19 cellular contexts compared by ENCODE assay signal in genomic region chr5:124689653-124690052, GRCh38. TPM values are rescaled to one million over a fixed set of nuclear protein-coding genes. Genes with fewer than 3 reads are reported as not detected.
DNase-seq lines count a peak whose midpoint lies in the region; ATAC-seq and TF ChIP-seq lines count a peak whose summit lies in the region.
"Had no signal": no experiment of that assay in that cellular context is flagged by ENCODE, and none has a peak within 500 bp of the region (broad histone marks: within the 10 kb centered on the region; RNA-seq: fewer than 3 reads in every experiment).

No MANE protein-coding gene starts in this region.

- H3K4me2 ChIP-seq in BLaER1 (peak overlapping the region; percentile 16), mesendoderm (ENCODE audit: low read length) (no peak overlapping the region)

- TF ChIP-seq CTCF in Panc1 (IDR thresholded peaks at IDR 0.05) (no peak), sigmoid colon (IDR thresholded peaks at IDR 0.05) (no peak)

- CTCF ChIA-PET in Panc1 (lab: Charles Lee) = no interaction called here

- no peak overlapping the region for H3K4ac ChIP-seq in mesendoderm (ENCODE audit: low read depth, low read length)

- no peak overlapping the region for H3K56ac ChIP-seq in mesendoderm (ENCODE audit: low read length)

- peaks cover 70% of the 10 kb centered on the region for H3K4me1 ChIP-seq in BLaER1
- H3K4me1 ChIP-seq in Panc1 (ENCODE audit: control insufficient read depth, insufficient read depth, low read length) = peaks cover 32% of the 10 kb centered on the region
- H3K4me1 ChIP-seq in sigmoid colon = peaks cover 0 to 54% (median 47%) of the 10 kb centered on the region in 4 donors
- H3K4me1 ChIP-seq in mesendoderm (ENCODE audit: control insufficient read depth, low read depth, low read length) = peaks cover 10% of the 10 kb centered on the region

- H4K5ac ChIP-seq in mesendoderm (ENCODE audit: low read length) = no peak overlapping the region

- no peak overlapping the region for H2AK5ac ChIP-seq in mesendoderm (ENCODE audit: low read length)

- H3K18ac ChIP-seq in mesendoderm (ENCODE audit: low read length) = no peak overlapping the region

- ATAC-seq in Panc1 (no peak), left lobe of liver (peak; percentile 44)
- ATAC-seq: GM12878 had no signal

- H3K4me3 ChIP-seq in BLaER1 (no peak overlapping the region), Panc1 (ENCODE audit: low read depth in 2 of 2, low read length in 2 of 2) (no peak overlapping the region), sigmoid colon (no peak overlapping the region), mesendoderm (ENCODE audit: low read length) (no peak overlapping the region)
- H3K4me3 ChIP-seq: BLaER1 treated with 17β-estradiol and CSF1 and Interleukin-3, amounts not matched to agents 10 nM and 100 nM; GM12878; GM23248 had no signal

- no peak overlapping the region for H4K8ac ChIP-seq in mesendoderm (ENCODE audit: low read depth, low read length)

- no peak overlapping the region for H2BK5ac ChIP-seq in mesendoderm (ENCODE audit: low read length)

- H3K9me3 ChIP-seq in BLaER1 (no peaks in the 10 kb centered on the region), Panc1 (ENCODE audit: control insufficient read depth, insufficient read depth, low read depth, low read length) (no peaks in the 10 kb centered on the region), sigmoid colon (no peaks in the 10 kb centered on the region)
- H3K9me3 ChIP-seq: BLaER1 treated with 17β-estradiol and CSF1 and Interleukin-3, amounts not matched to agents 10 nM and 100 nM had no signal

- H3K27ac ChIP-seq in BLaER1 = no peak overlapping the region
- peak overlapping the region; percentile 44; the same call in 1 of the 2 replicates for H3K27ac ChIP-seq in Panc1 (ENCODE audit: low read length)
- H3K27ac ChIP-seq in sigmoid colon = peak overlapping the region in 3 of 4 donors; percentile 0 to 29 (median 4)
- H3K27ac ChIP-seq in mesendoderm (ENCODE audit: low read depth, low read length) = no peak overlapping the region
- H3K27ac ChIP-seq: BLaER1 treated with 17β-estradiol and CSF1 and Interleukin-3, amounts not matched to agents 10 nM and 100 nM; GM23248 had no signal

- H4K20me1 ChIP-seq in BLaER1 = peaks cover 100% of the 10 kb centered on the region

- peaks cover 26% of the 10 kb centered on the region for H3K79me1 ChIP-seq in mesendoderm (ENCODE audit: low read length)

- TF ChIP-seq EP300 in sigmoid colon (IDR thresholded peaks at IDR 0.05) = no peak

- no peak for TF ChIP-seq POLR2A in sigmoid colon (IDR thresholded peaks at IDR 0.05)

- intact Hi-C loops in Panc1 (cut with micrococcal nuclease; ENCODE audit: unreplicated experiment) (no loop called here), sigmoid colon (cut with DNase I) (no loop called here)

- H3K27me3 ChIP-seq in BLaER1 (no peaks in the 10 kb centered on the region), Panc1 (ENCODE audit: control insufficient read depth, insufficient read depth, low read length) (no peaks in the 10 kb centered on the region), sigmoid colon (no peaks in the 10 kb centered on the region), mesendoderm (ENCODE audit: insufficient read depth, low read length, poor library complexity) (no peaks in the 10 kb centered on the region)
- H3K27me3 ChIP-seq: BLaER1 treated with 17β-estradiol and CSF1 and Interleukin-3, amounts not matched to agents 10 nM and 100 nM had no signal

- BruUV-seq in Panc1 (replicated peaks; lab: Mats Ljungman, UMichigan) = no TSS peak

- H2BK15ac ChIP-seq in mesendoderm (replicated peaks; ENCODE audit: low read depth) = no peak overlapping the region

- H3K9ac ChIP-seq in BLaER1 (no peak overlapping the region), mesendoderm (ENCODE audit: low read length) (no peak overlapping the region)
- H3K9ac ChIP-seq: BLaER1 treated with 17β-estradiol and CSF1 and Interleukin-3, amounts not matched to agents 10 nM and 100 nM; GM23248 had no signal

- POLR2A ChIA-PET in Panc1 (lab: Charles Lee) = interaction anchor here (0.7 kb wide), 1 partner anchor 22 kb away, joined by 7 read pairs; no protein-coding TSS in a partner anchor

- H2BK120ac ChIP-seq in mesendoderm (ENCODE audit: low read depth, low read length) = no peak overlapping the region

- no peak for DNase-seq in Panc1 (ENCODE audit: low read depth, low spot score)
- DNase-seq in left lobe of liver (ENCODE audit: low spot score) = no peak
- no peak for DNase-seq in sigmoid colon
- DNase-seq in NCI-H1930 (lab: John Stamatoyannopoulos, UW) = no peak
- no peak for DNase-seq in mesendoderm
- no peak for DNase-seq in midbrain (lab: John Stamatoyannopoulos, UW)
- DNase-seq: CD4-positive, alpha-beta T cell; CD8-positive, alpha-beta memory T cell; DMS 273 treated with DMSO at 0.1 percent for 48 hours; DMS79; EL; GDM1; GM23248; H7; HCEC 1CT had no signal

- H3K79me2 ChIP-seq in mesendoderm (ENCODE audit: control insufficient read depth, insufficient read depth, low read length) = peaks cover 39% of the 10 kb centered on the region

- H3K36me3 ChIP-seq in BLaER1 (peaks cover 90% of the 10 kb centered on the region), Panc1 (ENCODE audit: control insufficient read depth, insufficient read depth, low read length) (no peaks in the 10 kb centered on the region), sigmoid colon (no peaks in the 10 kb centered on the region), mesendoderm (ENCODE audit: control insufficient read depth, insufficient read depth, low read length) (no peaks in the 10 kb centered on the region)

- H3K23ac ChIP-seq in mesendoderm (ENCODE audit: low read length) = no peak overlapping the region

- in situ Hi-C loops in Panc1 (cut with HindIII; ENCODE audit: low pct_unique_long_range_greater_than_20kb, low sequenced_read_pairs) = no loop called here

RNA-seq across cellular contexts. Expression of gene ZNF608, which starts 56.8 kb away (rescaled TPM):
- total RNA-seq in Panc1 (2021; ENCODE audit: unreplicated experiment) = 37.5 TPM
- polyA plus RNA-seq in Panc1 (2012; ENCODE audit: insufficient read length) = 22.8 TPM
- 5.0 TPM for total RNA-seq in left lobe of liver
- total RNA-seq in sigmoid colon = 10 to 100 TPM; 17.9 to 30.7 (median 24.0) TPM
- polyA plus RNA-seq in sigmoid colon = 1 to 10 TPM; 5.1 to 9.4 (median 6.6) TPM
- polyA plus RNA-seq in mesendoderm (2013, experiment 1 of 2) = 45.0 TPM
- polyA plus RNA-seq in mesendoderm (2013, experiment 2 of 2) = 42.8 TPM
- total RNA-seq: CD8-positive, alpha-beta memory T cell had no signal
- polyA plus RNA-seq: CD14-positive monocyte; CD8-positive, alpha-beta memory T cell had no signal

Comparison
In these comparisons a context has a peak if more than half of its experiments do, and no peak if none do; other contexts are left out.
1. H3K27ac ChIP-seq: peak in Panc1 (single experiment) and sigmoid colon (3 of 4); none in BLaER1 (single experiment) and mesendoderm (single experiment).